In the genomic region with DNA sequence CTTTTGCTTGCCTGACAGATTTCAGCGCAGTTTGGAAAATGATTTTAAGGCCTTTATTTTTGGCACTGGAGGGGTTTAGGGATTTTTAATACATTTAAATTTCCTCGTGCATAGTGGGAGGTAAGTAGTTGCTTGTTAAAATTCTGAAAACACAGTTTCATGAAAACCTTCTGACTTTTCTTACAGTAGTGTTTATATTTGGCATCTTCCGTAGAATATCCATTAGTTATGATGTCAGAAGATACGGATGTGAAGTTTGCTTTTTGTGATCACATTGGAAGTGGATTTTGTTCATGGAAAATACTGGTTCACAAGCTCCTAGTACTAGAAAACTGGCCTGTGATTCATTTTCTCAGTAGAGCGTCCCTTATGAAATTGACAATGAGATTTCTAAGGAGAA, we compare ENCODE assay signal across 8 cellular contexts. TPM values are rescaled to one million over a fixed set of nuclear protein-coding genes. Genes with fewer than 3 reads are reported as not detected.
A peak's percentile ranks its signal among the peaks of the same experiment; 100 is the strongest.
DNase-seq lines count a peak whose midpoint lies in the region; FAIRE-seq and TF ChIP-seq lines count a peak whose summit lies in the region.

No MANE protein-coding gene starts in this region.

- no peak overlapping the region for H3K27ac ChIP-seq in suprapubic skin

- CTCF ChIA-PET in activated CD4-positive, alpha-beta T cell treated with anti-CD3 and anti-CD28 coated beads, Interleukin-2, amount 10 ng/mL, durations not matched to agents 7 days and 5 days (lab: Charles Lee): interaction anchor here (1.2 kb wide), 1 partner anchor 45 kb away, joined by 4 read pairs; no protein-coding TSS in a partner anchor

- H3K4me3 ChIP-seq in kidney epithelial cell (ENCODE audit: low read depth, low read length) (peak overlapping the region; percentile 94), suprapubic skin (peak overlapping the region; percentile 99)

- no peak for TF ChIP-seq POLR2A in suprapubic skin (IDR thresholded peaks at IDR 0.05)

- POLR2A ChIA-PET in activated CD4-positive, alpha-beta T cell treated with anti-CD3 and anti-CD28 coated beads, Interleukin-2, amount 10 ng/mL, durations not matched to agents 7 days and 5 days (lab: Charles Lee): no interaction called here

- TF ChIP-seq EP300 in suprapubic skin (IDR thresholded peaks at IDR 0.05): no peak

- H3K4me1 ChIP-seq in suprapubic skin: peaks cover 19% of the 10 kb centered on the region

- H3K36me3 ChIP-seq in kidney epithelial cell (ENCODE audit: control insufficient read depth, insufficient read depth, low read length) (no peaks in the 10 kb centered on the region), suprapubic skin (no peaks in the 10 kb centered on the region)

- 59% methylated on average over 5 of the region's 5 CpGs for WGBS in suprapubic skin

- H3K9me3 Mint-ChIP-seq in activated CD4-positive, alpha-beta T cell treated with anti-CD3 and anti-CD28 coated beads, Interleukin-2, amount 10 ng/mL, durations not matched to agents 7 days and 5 days: no peaks in the 10 kb centered on the region
- no peaks in the 10 kb centered on the region for H3K9me3 Mint-ChIP-seq in activated naive CD8-positive, alpha-beta T cell treated with anti-CD3 and anti-CD28 coated beads for 36 hours

- H3K36me3 Mint-ChIP-seq in activated CD4-positive, alpha-beta T cell treated with anti-CD3 and anti-CD28 coated beads, Interleukin-2, amount 10 ng/mL, durations not matched to agents 7 days and 5 days (ENCODE audit: low read depth): peaks cover 17% of the 10 kb centered on the region
- H3K36me3 Mint-ChIP-seq in activated naive CD8-positive, alpha-beta T cell treated with anti-CD3 and anti-CD28 coated beads for 36 hours: peaks cover 9% of the 10 kb centered on the region

- H3K27ac Mint-ChIP-seq in activated CD4-positive, alpha-beta T cell treated with anti-CD3 and anti-CD28 coated beads, Interleukin-2, amount 10 ng/mL, durations not matched to agents 7 days and 5 days: peak overlapping the region; percentile 96
- H3K27ac Mint-ChIP-seq in activated naive CD8-positive, alpha-beta T cell treated with anti-CD3 and anti-CD28 coated beads for 36 hours: peak overlapping the region; percentile 92

- H3K27me3 Mint-ChIP-seq in activated CD4-positive, alpha-beta T cell treated with anti-CD3 and anti-CD28 coated beads, Interleukin-2, amount 10 ng/mL, durations not matched to agents 7 days and 5 days: no peaks in the 10 kb centered on the region
- H3K27me3 Mint-ChIP-seq in activated naive CD8-positive, alpha-beta T cell treated with anti-CD3 and anti-CD28 coated beads for 36 hours: no peaks in the 10 kb centered on the region

- H3K4me1 Mint-ChIP-seq in activated CD4-positive, alpha-beta T cell treated with anti-CD3 and anti-CD28 coated beads, Interleukin-2, amount 10 ng/mL, durations not matched to agents 7 days and 5 days: peaks cover 53% of the 10 kb centered on the region
- H3K4me1 Mint-ChIP-seq in activated naive CD8-positive, alpha-beta T cell treated with anti-CD3 and anti-CD28 coated beads for 36 hours: peaks cover 61% of the 10 kb centered on the region

- no peaks in the 10 kb centered on the region for H3K27me3 ChIP-seq in kidney epithelial cell (ENCODE audit: control insufficient read depth, insufficient read depth, low read length)
- no peaks in the 10 kb centered on the region for H3K27me3 ChIP-seq in suprapubic skin

- peak overlapping the region; percentile 93 for H3K4me3 Mint-ChIP-seq in activated CD4-positive, alpha-beta T cell treated with anti-CD3 and anti-CD28 coated beads, Interleukin-2, amount 10 ng/mL, durations not matched to agents 7 days and 5 days
- peak overlapping the region; percentile 99 for H3K4me3 Mint-ChIP-seq in activated naive CD8-positive, alpha-beta T cell treated with anti-CD3 and anti-CD28 coated beads for 36 hours

- H3K9me3 ChIP-seq in suprapubic skin: no peaks in the 10 kb centered on the region

- TF ChIP-seq CTCF in kidney epithelial cell (IDR thresholded peaks at IDR 0.05; ENCODE audit: insufficient read depth, low read length, poor library complexity, severe bottlenecking): no peak
- no peak for TF ChIP-seq CTCF in suprapubic skin (IDR thresholded peaks at IDR 0.05)

- FAIRE-seq in HTR-8/SVneo (lab: Jason Lieb, UNC): no peak

- no peak for DNase-seq in activated CD4-positive, alpha-beta T cell treated with anti-CD3 and anti-CD28 coated beads, Interleukin-2, amount 10 ng/mL, durations not matched to agents 7 days and 5 days
- DNase-seq in activated CD4-positive, alpha-beta T cell treated with anti-CD3 and anti-CD28 coated beads for 4 hours: no peak
- no peak for DNase-seq in activated naive CD8-positive, alpha-beta T cell treated with anti-CD3 and anti-CD28 coated beads for 36 hours
- no peak for DNase-seq in kidney epithelial cell (ENCODE audit: low read depth)
- no peak for DNase-seq in suprapubic skin (ENCODE audit: low spot score in 2 of 2)
- DNase-seq in HuH-7.5 (ENCODE audit: low spot score): no peak
- DNase-seq in HTR-8/SVneo (ENCODE audit: insufficient read length, low spot score): no peak
- DNase-seq in DMS153 treated with DMSO at 0.1 percent for 48 hours (lab: John Stamatoyannopoulos, UW; ENCODE audit: unreplicated experiment): no peak

RNA-seq across cellular contexts. Expression of gene RABGAP1L, which starts 1.3 kb away (rescaled TPM):
- total RNA-seq in activated CD4-positive, alpha-beta T cell treated with anti-CD3 and anti-CD28 coated beads, Interleukin-2, amount 10 ng/mL, durations not matched to agents 7 days and 5 days: 10 to 100 TPM; 47.4 to 53.3 TPM
- 10 to 100 TPM; 20.2 to 22.6 TPM for total RNA-seq in activated naive CD8-positive, alpha-beta T cell treated with anti-CD3 and anti-CD28 coated beads for 36 hours
- 22.1 and 26.3 TPM in 2 replicates for total RNA-seq in kidney epithelial cell
- total RNA-seq in suprapubic skin: 100 to 1,000 TPM in 1 of 4 donors, 10 to 100 TPM in 3; 48.2 to 102 (median 59.1) TPM
